26 cellular contexts compared by ENCODE assay signal in genomic region chr20:45176526-45176925, GRCh38. TPM values are rescaled to one million over a fixed set of nuclear protein-coding genes. Genes with fewer than 3 reads are reported as not detected.
DNase-seq lines count a peak whose midpoint lies in the region; ATAC-seq and TF ChIP-seq lines count a peak whose summit lies in the region.
"Had no signal": no experiment of that assay in that cellular context is flagged by ENCODE, and none has a peak within 500 bp of the region (broad histone marks: within the 10 kb centered on the region; RNA-seq: fewer than 3 reads in every experiment).

No MANE protein-coding gene starts in this region.

- H3K27me3 Mint-ChIP-seq in Calu3 (ENCODE audit: unreplicated experiment) (peaks cover 8% of the 10 kb centered on the region), T-helper 17 cell (peaks cover 38% of the 10 kb centered on the region)

- H3K4me3 Mint-ChIP-seq in Calu3 (ENCODE audit: low read depth, unreplicated experiment) = peak overlapping the region; percentile 15
- H3K4me3 Mint-ChIP-seq in T-helper 17 cell = no peak overlapping the region
- H3K4me3 Mint-ChIP-seq: B cell; CD14-positive monocyte; CD8-positive, alpha-beta memory T cell; T-helper 1 cell treated with Interleukin-12 subunit alpha and Interleukin-12 subunit beta and Interleukin-4 antibody, amounts not matched to agents 30 μg/mL and 1 μg/mL, for 36 hours had no signal

- H3K9me3 ChIP-seq in PC-3 (ENCODE audit: low read length) (no peaks in the 10 kb centered on the region), T-helper 17 cell (ENCODE audit: control insufficient read depth, low read length, poor library complexity, severe bottlenecking) (no peaks in the 10 kb centered on the region), uterus (no peaks in the 10 kb centered on the region)
- H3K9me3 ChIP-seq: SK-N-SH had no signal

- no peak overlapping the region for H3K9ac ChIP-seq in PC-3 (ENCODE audit: low read length)
- H3K9ac ChIP-seq: SK-N-SH had no signal

- intact Hi-C loops in Calu3 (cut with micrococcal nuclease; ENCODE audit: unreplicated experiment) = no loop called here
- intact Hi-C loops in PC-3 (cut with micrococcal nuclease) = loop anchor here (5.0 kb wide), 1 partner anchor 39 kb away; no protein-coding TSS in a partner anchor
- intact Hi-C loops in uterus (cut with DNase I; ENCODE audit: low total_unique reads) = no loop called here

- CTCF ChIA-PET in Calu3 (lab: Charles Lee) = interaction anchor here (0.7 to 1.1 kb wide), 4 partner anchors 12 to 81 kb away, joined by 3 read pairs; no protein-coding TSS in a partner anchor
- CTCF ChIA-PET in PC-3 (lab: Charles Lee) = interaction anchor here (0.7 kb wide), 1 partner anchor 38 kb away, joined by 7 read pairs; no protein-coding TSS in a partner anchor

- H3K27me3 ChIP-seq in PC-3 (ENCODE audit: low read length) (no peaks in the 10 kb centered on the region), uterus (no peaks in the 10 kb centered on the region)

- peaks cover 64% of the 10 kb centered on the region for H3K4me1 Mint-ChIP-seq in Calu3 (ENCODE audit: low read depth, unreplicated experiment)
- H3K4me1 Mint-ChIP-seq in T-helper 17 cell = no peaks in the 10 kb centered on the region
- H3K4me1 Mint-ChIP-seq: B cell; CD8-positive, alpha-beta memory T cell had no signal

- POLR2A ChIA-PET in PC-3 (lab: Charles Lee; ENCODE audit: unreplicated experiment) = interaction anchor here (0.7 kb wide), 1 partner anchor 166 kb away, joined by 3 read pairs; no protein-coding TSS in a partner anchor

- no peaks in the 10 kb centered on the region for H4K20me1 ChIP-seq in PC-3 (ENCODE audit: low read length)

- ATAC-seq in PC-3 (peak; percentile 13; the same call in 1 of the 2 replicates), T-helper 17 cell (no peak)
- ATAC-seq: HCT116 had no signal

- BruUV-seq in Calu3 (replicated peaks; lab: Mats Ljungman, UMichigan) (no TSS peak), PC-3 (replicated peaks; lab: Mats Ljungman, UMichigan) (no TSS peak)

- H2AFZ ChIP-seq in PC-3 (ENCODE audit: low read length) = no peak overlapping the region

- no peaks in the 10 kb centered on the region for H3F3A ChIP-seq in PC-3 (ENCODE audit: low read length, unreplicated experiment)

- TF ChIP-seq CTCF in C4-2B (conservative IDR thresholded peaks at IDR 0.05) (no peak), Calu3 (IDR thresholded peaks at IDR 0.05; ENCODE audit: unreplicated experiment) (no peak), PC-3 (conservative IDR thresholded peaks at IDR 0.05; ENCODE audit: low read depth, low read length) (no peak), uterus (IDR thresholded peaks at IDR 0.05) (no peak)

- no peak overlapping the region for H3K4me3 ChIP-seq in PC-3 (ENCODE audit: low read length)
- H3K4me3 ChIP-seq in uterus = no peak overlapping the region

- DNase-seq in Calu3 (peak; percentile 76), NCI-H2029 (lab: John Stamatoyannopoulos, UW) (peak; percentile 86), PC-3 (peak; percentile 43), T-helper 17 cell (no peak), uterus (no peak), putamen (ENCODE audit: low spot score) (no peak)
- DNase-seq: CD8-positive, alpha-beta memory T cell; DMS79; GF-D8; MV-4-11; NCI-H1105 treated with DMSO at 0.1 percent for 48 hours; NCI-H146; NCI-H1930; NCI-H510A; NCI-H748 treated with DMSO at 0.1 percent for 48 hours; SK-N-SH; SW 1271; T1000 had no signal

- TF ChIP-seq POLR2A in uterus (IDR thresholded peaks at IDR 0.05) = no peak

- peak overlapping the region; percentile 71 for H3K27ac Mint-ChIP-seq in Calu3 (ENCODE audit: unreplicated experiment)
- no peak overlapping the region for H3K27ac Mint-ChIP-seq in T-helper 17 cell
- H3K27ac Mint-ChIP-seq: B cell; CD8-positive, alpha-beta memory T cell; T-helper 1 cell treated with Interleukin-12 subunit alpha and Interleukin-12 subunit beta and Interleukin-4 antibody, amounts not matched to agents 30 μg/mL and 1 μg/mL, for 36 hours had no signal

- peaks cover 5% of the 10 kb centered on the region for H3K36me3 Mint-ChIP-seq in Calu3 (ENCODE audit: insufficient read depth, unreplicated experiment)
- H3K36me3 Mint-ChIP-seq in T-helper 17 cell (ENCODE audit: low read depth) = no peaks in the 10 kb centered on the region
- H3K36me3 Mint-ChIP-seq: CD14-positive monocyte; CD8-positive, alpha-beta memory T cell had no signal

- H3K36me3 ChIP-seq in PC-3 (ENCODE audit: low read depth, low read length) = no peaks in the 10 kb centered on the region
- H3K36me3 ChIP-seq in uterus = no peaks in the 10 kb centered on the region

- H3K4me1 ChIP-seq in PC-3 (ENCODE audit: insufficient read depth, low read length) (peaks cover 61% of the 10 kb centered on the region), uterus (no peaks in the 10 kb centered on the region)

- H3K79me2 ChIP-seq in PC-3 (ENCODE audit: low read length) = no peaks in the 10 kb centered on the region

- no peaks in the 10 kb centered on the region for H3K9me2 ChIP-seq in PC-3 (replicated peaks; ENCODE audit: low read length)
- H3K9me2 ChIP-seq: SK-N-SH had no signal

- H3K27ac ChIP-seq in C4-2B = peak overlapping the region; percentile 43
- H3K27ac ChIP-seq in PC-3 (ENCODE audit: low read length) = 0 out of 2 replicates have a peak overlapping the region, but pooled peaks have one; percentile 5
- H3K27ac ChIP-seq in uterus = no peak overlapping the region
- H3K27ac ChIP-seq: HL-60 had no signal

- H3K4me2 ChIP-seq in PC-3 (ENCODE audit: low read length) = peak overlapping the region; percentile 5; the same call in 1 of the 2 replicates
- H3K4me2 ChIP-seq: SK-N-SH had no signal

- no peaks in the 10 kb centered on the region for H3K9me3 Mint-ChIP-seq in Calu3 (ENCODE audit: low read depth, unreplicated experiment)
- H3K9me3 Mint-ChIP-seq: CD8-positive, alpha-beta memory T cell; T-helper 1 cell treated with Interleukin-12 subunit alpha and Interleukin-12 subunit beta and Interleukin-4 antibody, amounts not matched to agents 30 μg/mL and 1 μg/mL, for 36 hours had no signal

RNA-seq across cellular contexts. Expression of gene PI3, which starts 1.8 kb away (rescaled TPM):
- total RNA-seq in Calu3 (2022) = 52.0 and 52.1 TPM in 2 replicates
- 175 and 188 TPM in 2 replicates for total RNA-seq in PC-3 (2014; rRNA removed)
- not detected for total RNA-seq in T-helper 17 cell
- not detected for total RNA-seq in uterus
- total RNA-seq: B cell, H4, M059J had no signal

RNA-seq across cellular contexts. Expression of gene SEMG1, which starts 30.3 kb away (rescaled TPM):
- total RNA-seq in Calu3 (2022) (0.21 TPM in 1 of 2 replicates, not detected in the other), PC-3 (2014; rRNA removed) (not detected in 2 replicates), T-helper 17 cell (not detected), uterus (not detected)
- total RNA-seq: B cell; CD8-positive, alpha-beta memory T cell; H4; M059J had no signal

RNA-seq across cellular contexts. Expression of gene SEMG2, which starts 44.6 kb away (rescaled TPM):
- total RNA-seq in Calu3 (2022) (not detected in 2 replicates), PC-3 (2014; rRNA removed) (not detected in 2 replicates), T-helper 17 cell (not detected), uterus (not detected)
- total RNA-seq: B cell; CD8-positive, alpha-beta memory T cell; H4; M059J had no signal

RNA-seq across cellular contexts. Expression of gene WFDC12, which starts 52.3 kb away (rescaled TPM):
- not detected in 2 replicates for total RNA-seq in Calu3 (2022)
- not detected in 2 replicates for total RNA-seq in PC-3 (2014; rRNA removed)
- not detected for total RNA-seq in T-helper 17 cell
- not detected for total RNA-seq in uterus
- total RNA-seq: B cell; CD8-positive, alpha-beta memory T cell; H4; M059J had no signal

Comparison
In these comparisons a context has a peak if more than half of its experiments do, and no peak if none do; other contexts are left out.
1. H3K27ac ChIP-seq: peak in C4-2B (single experiment) and PC-3 (single experiment); none in uterus (0 of 2).
2. DNase-seq: peak in Calu3 (single experiment), NCI-H2029 (single experiment) and PC-3 (single experiment); none in T-helper 17 cell (0 of 3), uterus (0 of 2) and putamen (single experiment).
3. RNA of gene PI3, which starts 1.8 kb away (total RNA-seq): 175 to 188 TPM in PC-3 and 52.0 to 52.1 TPM in Calu3; not detected in T-helper 17 cell and not detected in uterus; every median in the first group is over 10 times any median in the second.